In genomic region chr7:92875171-92875570, GRCh38 we compare ENCODE assay signal across 1 cellular context.
TF ChIP-seq lines count a peak whose summit lies in the region.

No MANE protein-coding gene starts in this region.

TF ChIP-seq in HepG2, 621 proteins besides CTCF, POLR2A, EP300 and RAD21:
- no peak for TF ChIP-seq THAP7 (CRISPR knock-in tag; IDR thresholded peaks at IDR 0.05)
- TF ChIP-seq ZBTB33 (CRISPR knock-in tag; IDR thresholded peaks at IDR 0.05), result no peak
- no peak for TF ChIP-seq CERS6 (CRISPR knock-in tag; IDR thresholded peaks at IDR 0.05)
- no peak for TF ChIP-seq MEIS2 (CRISPR knock-in tag; IDR thresholded peaks at IDR 0.05)
- no peak for TF ChIP-seq NFE2 (CRISPR knock-in tag; IDR thresholded peaks at IDR 0.05)
- TF ChIP-seq ZNF672 (CRISPR knock-in tag; IDR thresholded peaks at IDR 0.05), result no peak
- no peak for TF ChIP-seq ZHX2 (IDR thresholded peaks at IDR 0.05; ENCODE audit: low read depth)
- TF ChIP-seq ZHX2 (CRISPR knock-in tag; IDR thresholded peaks at IDR 0.05; ENCODE audit: borderline replicate concordance), result no peak
- no peak for TF ChIP-seq U2AF2 (IDR thresholded peaks at IDR 0.05; ENCODE audit: low read depth, low read length)
- TF ChIP-seq HOXA3 (CRISPR knock-in tag; IDR thresholded peaks at IDR 0.05), result no peak
- TF ChIP-seq HMGXB4 (CRISPR knock-in tag; IDR thresholded peaks at IDR 0.05; ENCODE audit: borderline replicate concordance in 1 of 2, low read depth in 1 of 2), result no peak
- TF ChIP-seq ZBTB40 (IDR thresholded peaks at IDR 0.05), result no peak
- TF ChIP-seq ZBTB40 (CRISPR knock-in tag; IDR thresholded peaks at IDR 0.05), result no peak
